In the genomic region with DNA sequence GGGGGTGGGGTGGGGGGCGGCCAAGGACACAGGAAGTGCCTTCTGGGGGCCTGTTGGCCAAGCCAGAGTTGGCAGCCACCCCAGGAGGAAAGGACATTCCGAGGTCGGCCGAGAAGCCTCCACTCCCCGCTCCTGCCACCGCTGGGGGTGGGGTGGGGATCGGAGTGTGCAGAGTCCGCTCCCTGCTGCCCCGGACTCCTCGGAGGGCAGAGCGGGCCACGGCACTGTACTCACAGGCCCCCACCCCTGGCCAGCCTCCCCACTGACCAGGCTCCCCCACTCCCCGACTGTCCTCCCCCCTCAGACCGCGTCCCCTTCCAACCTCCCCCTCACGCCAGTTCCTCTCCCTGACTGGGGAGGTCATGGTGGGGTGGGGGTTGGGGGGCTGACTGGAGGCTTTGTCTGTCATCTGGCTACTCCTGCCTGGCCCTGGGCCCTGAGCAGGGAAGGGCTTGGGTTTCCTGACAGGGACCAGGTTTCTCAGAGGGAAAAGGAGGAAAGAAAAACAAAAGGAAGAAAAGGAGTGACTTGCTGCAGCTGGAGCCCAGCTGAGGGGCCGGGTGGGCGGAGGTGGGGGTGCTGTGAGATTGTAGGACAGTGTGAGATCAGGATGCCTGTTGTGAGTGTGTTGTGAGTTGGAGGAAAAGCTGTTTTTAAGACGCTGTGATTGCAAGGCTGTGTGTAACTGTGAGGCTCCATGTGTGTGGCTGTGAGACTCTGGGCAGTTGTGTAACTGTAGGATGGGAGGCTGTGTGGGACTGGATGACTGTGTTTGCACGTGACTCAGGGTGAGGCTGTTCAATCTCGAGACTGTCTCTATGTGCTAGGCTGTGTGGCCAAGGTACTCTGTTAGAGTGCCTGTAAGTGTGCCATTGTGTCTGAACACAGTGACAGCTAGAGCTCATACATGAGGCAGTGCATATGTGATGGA, we compare ENCODE assay signal across 8 cellular contexts. TPM values are rescaled to one million over a fixed set of nuclear protein-coding genes. Genes with fewer than 3 reads are reported as not detected.
A peak's percentile ranks its signal among the peaks of the same experiment; 100 is the strongest.
DNase-seq lines count a peak whose midpoint lies in the region; ATAC-seq, FAIRE-seq and TF ChIP-seq lines count a peak whose summit lies in the region.

No MANE protein-coding gene starts in this region.

- H3K27me3 ChIP-seq in bronchial epithelial cell (ENCODE audit: control insufficient read depth, insufficient read depth, low read length), result peaks cover 11% of the 10 kb centered on the region

- FAIRE-seq in bronchial epithelial cell (lab: Jason Lieb, UNC), result peak; percentile 100

- no peaks in the 10 kb centered on the region for H3K4me1 Mint-ChIP-seq in activated T-helper 2 cell treated with anti-CD3 and anti-CD28 coated beads, Interferon-gamma antibody, Interleukin-2, Interleukin-4, amounts not matched to agents 10 μg/mL and 5 μg/mL and 100 μg/mL, durations not matched to agents 14 hours and 24 hours and 36 hours (ENCODE audit: low read depth)

- no peaks in the 10 kb centered on the region for H3K36me3 ChIP-seq in bronchial epithelial cell (ENCODE audit: control insufficient read depth, insufficient read depth, low read length)

- intact Hi-C loops in activated T-helper 2 cell treated with anti-CD3 and anti-CD28 coated beads, Interferon-gamma antibody, Interleukin-2, Interleukin-4, amounts not matched to agents 10 μg/mL and 5 μg/mL and 100 μg/mL, durations not matched to agents 14 hours and 24 hours and 36 hours (cut with micrococcal nuclease), result no loop called here

- H3K27ac Mint-ChIP-seq in activated T-helper 2 cell treated with anti-CD3 and anti-CD28 coated beads, Interferon-gamma antibody, Interleukin-2, Interleukin-4, amounts not matched to agents 10 μg/mL and 5 μg/mL and 100 μg/mL, durations not matched to agents 14 hours and 24 hours and 36 hours, result no peak overlapping the region

- no peak for TF ChIP-seq CTCF in bronchial epithelial cell (IDR thresholded peaks at IDR 0.05; ENCODE audit: insufficient read depth, low read length, severe bottlenecking)

- DNase-seq in HuH-7 (ENCODE audit: low spot score) (peak; percentile 63), bronchial epithelial cell (ENCODE audit: low read depth) (peak; percentile 62), kidney glomerular epithelial cell (lab: John Stamatoyannopoulos, UW) (peak; percentile 46), stromal cell of bone marrow (ENCODE audit: low read depth) (peak; percentile 51)
- no peak for DNase-seq in activated T-helper 2 cell treated with anti-CD3 and anti-CD28 coated beads, Interferon-gamma antibody, Interleukin-2, Interleukin-4, amounts not matched to agents 10 μg/mL and 5 μg/mL and 100 μg/mL, durations not matched to agents 14 hours and 24 hours and 36 hours (ENCODE audit: low spot score)
- DNase-seq in central memory CD4-positive, alpha-beta T cell, result no peak

- no peaks in the 10 kb centered on the region for H3K9me3 Mint-ChIP-seq in activated T-helper 2 cell treated with anti-CD3 and anti-CD28 coated beads, Interferon-gamma antibody, Interleukin-2, Interleukin-4, amounts not matched to agents 10 μg/mL and 5 μg/mL and 100 μg/mL, durations not matched to agents 14 hours and 24 hours and 36 hours

- no peak overlapping the region for H3K4me3 Mint-ChIP-seq in activated T-helper 2 cell treated with anti-CD3 and anti-CD28 coated beads, Interferon-gamma antibody, Interleukin-2, Interleukin-4, amounts not matched to agents 10 μg/mL and 5 μg/mL and 100 μg/mL, durations not matched to agents 14 hours and 24 hours and 36 hours (ENCODE audit: low read depth)

- no peak overlapping the region for H3K4me3 ChIP-seq in bronchial epithelial cell (ENCODE audit: low read depth, low read length)

- ATAC-seq in GM18511 (IDR thresholded peaks at IDR 0.05; ENCODE audit: unreplicated experiment) (no peak), HG03460 (IDR thresholded peaks at IDR 0.05; ENCODE audit: unreplicated experiment) (no peak)

- H3K27me3 Mint-ChIP-seq in activated T-helper 2 cell treated with anti-CD3 and anti-CD28 coated beads, Interferon-gamma antibody, Interleukin-2, Interleukin-4, amounts not matched to agents 10 μg/mL and 5 μg/mL and 100 μg/mL, durations not matched to agents 14 hours and 24 hours and 36 hours (ENCODE audit: low read depth), result peaks cover 18% of the 10 kb centered on the region

- no peaks in the 10 kb centered on the region for H3K36me3 Mint-ChIP-seq in activated T-helper 2 cell treated with anti-CD3 and anti-CD28 coated beads, Interferon-gamma antibody, Interleukin-2, Interleukin-4, amounts not matched to agents 10 μg/mL and 5 μg/mL and 100 μg/mL, durations not matched to agents 14 hours and 24 hours and 36 hours (ENCODE audit: low read depth)

RNA-seq across cellular contexts. Expression of a gene that starts 29.6 kb away (rescaled TPM):
- not detected in 2 replicates for total RNA-seq in bronchial epithelial cell
- not detected in 2 replicates for total RNA-seq in activated T-helper 2 cell treated with anti-CD3 and anti-CD28 coated beads, Interferon-gamma antibody, Interleukin-2, Interleukin-4, amounts not matched to agents 10 μg/mL and 5 μg/mL and 100 μg/mL, durations not matched to agents 14 hours and 24 hours and 36 hours

RNA-seq across cellular contexts. Expression of a gene that starts 37.1 kb away (rescaled TPM):
- 0.13 TPM in 1 of 2 replicates, not detected in the other for total RNA-seq in bronchial epithelial cell
- not detected in 2 replicates for total RNA-seq in activated T-helper 2 cell treated with anti-CD3 and anti-CD28 coated beads, Interferon-gamma antibody, Interleukin-2, Interleukin-4, amounts not matched to agents 10 μg/mL and 5 μg/mL and 100 μg/mL, durations not matched to agents 14 hours and 24 hours and 36 hours

RNA-seq across cellular contexts. Expression of a gene that starts 52.0 kb away (rescaled TPM):
- 45.8 and 49.3 TPM in 2 replicates for total RNA-seq in bronchial epithelial cell
- total RNA-seq in activated T-helper 2 cell treated with anti-CD3 and anti-CD28 coated beads, Interferon-gamma antibody, Interleukin-2, Interleukin-4, amounts not matched to agents 10 μg/mL and 5 μg/mL and 100 μg/mL, durations not matched to agents 14 hours and 24 hours and 36 hours, result 33.7 and 35.0 TPM in 2 replicates

Comparison
In these comparisons a context has a peak if more than half of its experiments do, and no peak if none do; other contexts are left out.
1. DNase-seq: peak in HuH-7 (single experiment), bronchial epithelial cell (single experiment), kidney glomerular epithelial cell (single experiment) and stromal cell of bone marrow (single experiment); none in activated T-helper 2 cell treated with anti-CD3 and anti-CD28 coated beads, Interferon-gamma antibody, Interleukin-2, Interleukin-4, amounts not matched to agents 10 μg/mL and 5 μg/mL and 100 μg/mL, durations not matched to agents 14 hours and 24 hours and 36 hours (single experiment) and central memory CD4-positive, alpha-beta T cell (single experiment).